14 cellular contexts compared by ENCODE assay signal in the genomic region with DNA sequence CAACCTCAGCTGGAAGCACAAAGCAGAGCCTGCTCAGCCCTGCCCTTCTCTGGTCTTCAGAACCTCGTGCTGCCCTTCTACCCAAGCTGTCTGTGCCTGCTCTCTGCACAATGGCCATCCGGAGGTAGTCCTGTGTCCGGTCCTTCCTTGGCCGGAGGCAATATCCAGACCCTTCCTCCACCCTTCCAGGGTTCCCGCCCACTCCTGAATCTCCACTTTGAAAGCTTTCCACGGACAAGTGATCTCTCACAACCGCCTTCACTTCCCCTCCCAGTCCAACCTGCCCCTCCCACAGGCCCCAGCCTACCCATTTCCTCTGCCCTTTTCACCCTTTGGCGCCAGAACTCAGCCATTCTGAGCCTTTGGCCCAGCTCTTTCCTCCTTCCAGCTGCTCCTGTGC.
A peak's percentile ranks its signal among the peaks of the same experiment; 100 is the strongest.
DNase-seq lines count a peak whose midpoint lies in the region; ATAC-seq and TF ChIP-seq lines count a peak whose summit lies in the region.
"Had no signal": no experiment of that assay in that cellular context is flagged by ENCODE, and none has a peak within 500 bp of the region (broad histone marks: within the 10 kb centered on the region; RNA-seq: fewer than 3 reads in every experiment).

No MANE protein-coding gene starts in this region.

- H3K4me2 ChIP-seq in OCI-LY7 (ENCODE audit: low read length), result no peak overlapping the region
- H3K4me2 ChIP-seq: KMS-11 had no signal

- DNase-seq in stimulated activated naive CD8-positive, alpha-beta T cell treated with anti-CD3 and anti-CD28 coated beads, Interleukin-15, amount 100 ng/mL, for 72 hours, result no peak
- no peak for DNase-seq in stimulated activated naive CD8-positive, alpha-beta T cell treated with anti-CD3 and anti-CD28 coated beads, Interleukin-15, Interleukin-2, amounts not matched to agents 100 U/mL and 50 U/mL, for 24 hours
- DNase-seq in mesenteric fat pad (ENCODE audit: low spot score) (peak; percentile 74), OCI-LY7 (ENCODE audit: low spot score) (no peak), NCI-H2196 treated with DMSO at 0.1 percent for 48 hours (lab: John Stamatoyannopoulos, UW; ENCODE audit: unreplicated experiment) (no peak)
- no peak for DNase-seq in stimulated activated CD4-positive, alpha-beta T cell treated with anti-CD3 and anti-CD28 coated beads, Interleukin-1b, Interleukin-23, amount 100 ng/mL, for 48 hours
- DNase-seq: H9; NCI-H226; stimulated activated CD4-positive, alpha-beta T cell treated with anti-CD3 and anti-CD28 coated beads, Interleukin-12 subunit alpha, Interleukin-12 subunit beta, amount 100 ng/mL, for 4 hours; WERI-Rb-1 had no signal

- H3K4me3 ChIP-seq in OCI-LY7 (ENCODE audit: low read depth, low read length, poor library complexity, severe bottlenecking), result no peak overlapping the region

- H3K9me2 ChIP-seq in OCI-LY7 (ENCODE audit: insufficient read depth, low read length), result no peaks in the 10 kb centered on the region

- H2AFZ ChIP-seq in OCI-LY7 (ENCODE audit: low read length), result no peak overlapping the region

- no peaks in the 10 kb centered on the region for H3K36me3 Mint-ChIP-seq in dendritic cell treated with granulocyte-macrophage colony-stimulating factor and Interleukin-4, amounts not matched to agents 40 ng/mL and 50 ng/mL, for 4 days (ENCODE audit: low read depth)

- H4K20me1 ChIP-seq in OCI-LY7 (ENCODE audit: insufficient read depth, low read length), result no peaks in the 10 kb centered on the region

- H3K27ac Mint-ChIP-seq in stimulated activated naive CD8-positive, alpha-beta T cell treated with anti-CD3 and anti-CD28 coated beads, Interleukin-15, amount 100 ng/mL, for 72 hours, result peak overlapping the region; percentile 63 to 92
- peak overlapping the region; percentile 75 for H3K27ac Mint-ChIP-seq in dendritic cell treated with granulocyte-macrophage colony-stimulating factor and Interleukin-4, amounts not matched to agents 40 ng/mL and 50 ng/mL, for 4 days

- no peak for ATAC-seq in stimulated activated naive CD8-positive, alpha-beta T cell treated with anti-CD3 and anti-CD28 coated beads, Interleukin-15, amount 100 ng/mL, for 72 hours
- ATAC-seq in stimulated activated naive CD8-positive, alpha-beta T cell treated with anti-CD3 and anti-CD28 coated beads, Interleukin-15, Interleukin-2, amounts not matched to agents 100 U/mL and 50 U/mL, for 24 hours, result no peak
- no peak for ATAC-seq in GM18520 (IDR thresholded peaks at IDR 0.05; ENCODE audit: unreplicated experiment)

- no peaks in the 10 kb centered on the region for H3K9me3 ChIP-seq in OCI-LY7 (ENCODE audit: low read length)

- no peaks in the 10 kb centered on the region for H3K79me2 ChIP-seq in OCI-LY7 (ENCODE audit: insufficient read depth, low read depth, low read length)

- no TSS peak for BruUV-seq in OCI-LY7 (replicated peaks; lab: Mats Ljungman, UMichigan)

- no peaks in the 10 kb centered on the region for H3K4me1 ChIP-seq in OCI-LY7 (ENCODE audit: insufficient read depth, low read length, poor library complexity, severe bottlenecking)

- no peak overlapping the region for H3K27ac ChIP-seq in OCI-LY7 (ENCODE audit: low read depth, low read length, poor library complexity, severe bottlenecking)
- H3K27ac ChIP-seq: KMS-11, WERI-Rb-1 had no signal

- intact Hi-C loops in dendritic cell treated with granulocyte-macrophage colony-stimulating factor and Interleukin-4, amounts not matched to agents 40 ng/mL and 50 ng/mL, for 4 days (cut with micrococcal nuclease), result loop anchor here (10.0 kb wide), 1 partner anchor 58 kb away; no protein-coding TSS in a partner anchor
- intact Hi-C loops in OCI-LY7 (cut with micrococcal nuclease; ENCODE audit: unreplicated experiment), result no loop called here

- H3K4me1 Mint-ChIP-seq in stimulated activated naive CD8-positive, alpha-beta T cell treated with anti-CD3 and anti-CD28 coated beads, Interleukin-15, amount 100 ng/mL, for 72 hours, result peaks cover 7% of the 10 kb centered on the region
- peaks cover 69% of the 10 kb centered on the region for H3K4me1 Mint-ChIP-seq in dendritic cell treated with granulocyte-macrophage colony-stimulating factor and Interleukin-4, amounts not matched to agents 40 ng/mL and 50 ng/mL, for 4 days (ENCODE audit: low read depth)
- H3K4me1 Mint-ChIP-seq: central memory CD8-positive, alpha-beta T cell had no signal

- H3K4me3 Mint-ChIP-seq in stimulated activated naive CD8-positive, alpha-beta T cell treated with anti-CD3 and anti-CD28 coated beads, Interleukin-15, amount 100 ng/mL, for 72 hours, result peak overlapping the region in 1 of 2 donors; percentile 16
- H3K4me3 Mint-ChIP-seq in dendritic cell treated with granulocyte-macrophage colony-stimulating factor and Interleukin-4, amounts not matched to agents 40 ng/mL and 50 ng/mL, for 4 days, result peak overlapping the region; percentile 66
- H3K4me3 Mint-ChIP-seq: central memory CD8-positive, alpha-beta T cell; H9 had no signal

- CTCF ChIA-PET in OCI-LY7 (lab: Charles Lee; ENCODE audit: unreplicated experiment), result no interaction called here

- POLR2A ChIA-PET in OCI-LY7 (lab: Charles Lee), result no interaction called here

- TF ChIP-seq CTCF in OCI-LY7 (conservative IDR thresholded peaks at IDR 0.05; ENCODE audit: low read length), result no peak

- peaks cover 20% of the 10 kb centered on the region for H3K27me3 Mint-ChIP-seq in stimulated activated naive CD8-positive, alpha-beta T cell treated with anti-CD3 and anti-CD28 coated beads, Interleukin-15, amount 100 ng/mL, for 72 hours
- H3K27me3 Mint-ChIP-seq in dendritic cell treated with granulocyte-macrophage colony-stimulating factor and Interleukin-4, amounts not matched to agents 40 ng/mL and 50 ng/mL, for 4 days, result peaks cover 12% of the 10 kb centered on the region
- H3K27me3 Mint-ChIP-seq: central memory CD8-positive, alpha-beta T cell had no signal

- H3K36me3 ChIP-seq in OCI-LY7 (ENCODE audit: insufficient read depth, low read length), result no peaks in the 10 kb centered on the region
- H3K36me3 ChIP-seq: WERI-Rb-1 had no signal

- H3K9me3 Mint-ChIP-seq in stimulated activated naive CD8-positive, alpha-beta T cell treated with anti-CD3 and anti-CD28 coated beads, Interleukin-15, amount 100 ng/mL, for 72 hours, result no peaks in the 10 kb centered on the region
- no peaks in the 10 kb centered on the region for H3K9me3 Mint-ChIP-seq in dendritic cell treated with granulocyte-macrophage colony-stimulating factor and Interleukin-4, amounts not matched to agents 40 ng/mL and 50 ng/mL, for 4 days
- H3K9me3 Mint-ChIP-seq: central memory CD8-positive, alpha-beta T cell; H9 had no signal
